26 cellular contexts compared by ENCODE assay signal in genomic region chr15:63136742-63137141, GRCh38. TPM values are rescaled to one million over a fixed set of nuclear protein-coding genes. Genes with fewer than 3 reads are reported as not detected.
DNase-seq lines count a peak whose midpoint lies in the region; ATAC-seq, FAIRE-seq and TF ChIP-seq lines count a peak whose summit lies in the region.
"Had no signal": no experiment of that assay in that cellular context is flagged by ENCODE, and none has a peak within 500 bp of the region (broad histone marks: within the 10 kb centered on the region; RNA-seq: fewer than 3 reads in every experiment).

No MANE protein-coding gene starts in this region.

- no peak for DNase-seq in CD4-positive, CD25-positive, alpha-beta regulatory T cell
- DNase-seq in SJSA1 (ENCODE audit: low read depth in 1 of 2, low spot score in 2 of 2) (no peak), endothelial cell of umbilical vein (ENCODE audit: low read depth, low spot score) (peak; percentile 30), osteoblast (ENCODE audit: insufficient read length, low spot score, missing footprints) (peak; percentile 41), foreskin melanocyte (no peak), posterior vena cava (ENCODE audit: low spot score) (no peak), neuronal stem cell (ENCODE audit: low spot score) (no peak)
- no peak for DNase-seq in activated effector memory CD4-positive, alpha-beta T cell treated with Interleukin-2 at 50 U/mL for 16 hours
- DNase-seq: activated CD8-positive, alpha-beta memory T cell treated with anti-CD3 and anti-CD28 coated beads, Interleukin-2, amount 50 U/mL, for 4 hours; activated effector memory CD4-positive, alpha-beta T cell treated with anti-CD3 and anti-CD28 coated beads, Interleukin-2, amount 50 U/mL, for 16 hours; C1 segment of cervical spinal cord; caudate nucleus; MG63; naive thymus-derived CD4-positive, alpha-beta T cell; NCI-H1436; NCI-H2107; NCI-H524; stimulated activated naive CD8-positive, alpha-beta T cell treated with anti-CD3 and anti-CD28 coated beads, Interleukin-15, amount 100 ng/mL, for 72 hours; transverse colon had no signal

- H3K27ac ChIP-seq in CD4-positive, CD25-positive, alpha-beta regulatory T cell (ENCODE audit: insufficient read depth, low read length, poor library complexity, severe bottlenecking), result peak overlapping the region; percentile 38
- H3K27ac ChIP-seq in SJSA1, result peak overlapping the region; percentile 64
- peak overlapping the region; percentile 96 for H3K27ac ChIP-seq in endothelial cell of umbilical vein (ENCODE audit: insufficient read depth, low read depth, low read length)
- H3K27ac ChIP-seq in osteoblast (ENCODE audit: low read depth, low read length), result peak overlapping the region; percentile 94
- H3K27ac ChIP-seq in neuronal stem cell (replicated peaks; ENCODE audit: low read length), result no peak overlapping the region
- H3K27ac ChIP-seq: right atrium auricular region, SK-N-MC had no signal

- no peak overlapping the region for H3K4me3 Mint-ChIP-seq in CD4-positive, CD25-positive, alpha-beta regulatory T cell
- H3K4me3 Mint-ChIP-seq: IgD-negative memory B cell; memory B cell; naive thymus-derived CD4-positive, alpha-beta T cell; stimulated activated naive CD8-positive, alpha-beta T cell treated with anti-CD3 and anti-CD28 coated beads, Interleukin-15, amount 100 ng/mL, for 72 hours had no signal

- no peak for FAIRE-seq in endothelial cell of umbilical vein (lab: Jason Lieb, UNC)
- FAIRE-seq: D721Med, frontal cortex, RCC 7860 had no signal

- H3K9me3 Mint-ChIP-seq in CD4-positive, CD25-positive, alpha-beta regulatory T cell, result no peaks in the 10 kb centered on the region
- H3K9me3 Mint-ChIP-seq: IgD-negative memory B cell; memory B cell; naive thymus-derived CD4-positive, alpha-beta T cell; stimulated activated naive CD8-positive, alpha-beta T cell treated with anti-CD3 and anti-CD28 coated beads, Interleukin-15, amount 100 ng/mL, for 72 hours had no signal

- TF ChIP-seq POLR2A in endothelial cell of umbilical vein (IDR thresholded peaks at IDR 0.05; ENCODE audit: low read depth, low read length), result no peak

- H4K20me1 ChIP-seq in endothelial cell of umbilical vein (replicated peaks; ENCODE audit: control insufficient read depth, extremely low read depth, insufficient read depth, low read length) (no peaks in the 10 kb centered on the region), osteoblast (ENCODE audit: insufficient read depth, low read length) (no peaks in the 10 kb centered on the region)

- TF ChIP-seq CTCF in endothelial cell of umbilical vein (IDR thresholded peaks at IDR 0.05; ENCODE audit: extremely low read depth in 1 of 2, insufficient read depth in 1 of 2, low read depth in 1 of 2, low read length in 2 of 2) (no peak), osteoblast (IDR thresholded peaks at IDR 0.05; ENCODE audit: extremely low read depth, low read depth, low read length) (no peak)

- no peak for ATAC-seq in CD4-positive, CD25-positive, alpha-beta regulatory T cell (ENCODE audit: low read depth in 2 of 2)
- ATAC-seq: stimulated activated naive CD8-positive, alpha-beta T cell treated with anti-CD3 and anti-CD28 coated beads, Interleukin-15, amount 100 ng/mL, for 72 hours had no signal

- CTCF ChIA-PET in endothelial cell of umbilical vein (lab: Charles Lee), result interaction anchor here (1.4 to 2.2 kb wide), 4 partner anchors 10 to 266 kb away, joined by 4 to 9 read pairs (median 7); no protein-coding TSS in a partner anchor

- H3K4me1 ChIP-seq in CD4-positive, CD25-positive, alpha-beta regulatory T cell (ENCODE audit: control insufficient read depth, insufficient read depth, low read length, poor library complexity, severe bottlenecking), result no peaks in the 10 kb centered on the region
- peaks cover 41% of the 10 kb centered on the region for H3K4me1 ChIP-seq in SJSA1 (replicated peaks)
- peaks cover 36% of the 10 kb centered on the region for H3K4me1 ChIP-seq in endothelial cell of umbilical vein (ENCODE audit: control insufficient read depth, extremely low read depth, insufficient read depth, low read length)
- H3K4me1 ChIP-seq in osteoblast (ENCODE audit: insufficient read depth, low read length), result peaks cover 44% of the 10 kb centered on the region
- H3K4me1 ChIP-seq in neuronal stem cell (ENCODE audit: control insufficient read depth in 2 of 2, insufficient read depth in 1 of 2, low read depth in 1 of 2, low read length in 2 of 2), result peaks cover 0 to 1% of the 10 kb centered on the region in 2 donors

- H3K9ac ChIP-seq in endothelial cell of umbilical vein (replicated peaks; ENCODE audit: extremely low read depth, insufficient read depth, low read length) (peak overlapping the region; percentile 10), neuronal stem cell (ENCODE audit: low read depth, low read length, poor library complexity) (no peak overlapping the region)

- no peaks in the 10 kb centered on the region for H3K36me3 ChIP-seq in CD4-positive, CD25-positive, alpha-beta regulatory T cell (ENCODE audit: control insufficient read depth, insufficient read depth, low read length)
- H3K36me3 ChIP-seq in SJSA1 (peaks cover 40% of the 10 kb centered on the region), endothelial cell of umbilical vein (ENCODE audit: control insufficient read depth in 2 of 2, extremely low read depth in 1 of 2, insufficient read depth in 2 of 2, low read length in 2 of 2) (no peaks in the 10 kb centered on the region), osteoblast (ENCODE audit: insufficient read depth, low read length) (peaks cover 39% of the 10 kb centered on the region), neuronal stem cell (replicated peaks in 1 of 2; ENCODE audit: control insufficient read depth in 2 of 2, insufficient read depth in 2 of 2, low read length in 2 of 2) (peaks cover 0 to 8% of the 10 kb centered on the region in 2 donors)

- H2BK120ac ChIP-seq in neuronal stem cell (ENCODE audit: low read depth, low read length), result no peak overlapping the region

- BruUV-seq in endothelial cell of umbilical vein (replicated peaks; lab: Mats Ljungman, UMichigan), result no TSS peak

- H2BK15ac ChIP-seq in neuronal stem cell (ENCODE audit: low read length), result no peak overlapping the region

- H4K91ac ChIP-seq in neuronal stem cell (ENCODE audit: low read depth, low read length, poor library complexity), result no peak overlapping the region

- no peak overlapping the region for H3K4ac ChIP-seq in neuronal stem cell (ENCODE audit: low read length)

- no peaks in the 10 kb centered on the region for H3K79me1 ChIP-seq in neuronal stem cell (ENCODE audit: low read depth, low read length)

- H3K79me2 ChIP-seq in endothelial cell of umbilical vein (ENCODE audit: control insufficient read depth, insufficient read depth, low read length), result no peaks in the 10 kb centered on the region
- peaks cover 35% of the 10 kb centered on the region for H3K79me2 ChIP-seq in osteoblast (ENCODE audit: insufficient read depth, low read length)

- no peak overlapping the region for H2AFZ ChIP-seq in endothelial cell of umbilical vein (ENCODE audit: low read depth, low read length)
- H2AFZ ChIP-seq in osteoblast (ENCODE audit: low read length), result no peak overlapping the region
- H2AFZ ChIP-seq in neuronal stem cell (ENCODE audit: low read length), result no peak overlapping the region

- dilution Hi-C loops in endothelial cell of umbilical vein (cut with MboI; ENCODE audit: extremely low pct_ligation_motif_present, low sequenced_read_pairs), result no loop called here

- no peak overlapping the region for H3K4me2 ChIP-seq in endothelial cell of umbilical vein (ENCODE audit: insufficient read depth, low read length)
- no peak overlapping the region for H3K4me2 ChIP-seq in osteoblast (ENCODE audit: insufficient read depth, low read length)
- H3K4me2 ChIP-seq in neuronal stem cell (ENCODE audit: insufficient read depth, low read length, poor library complexity, severe bottlenecking), result no peak overlapping the region

- H3K4me3 ChIP-seq in CD4-positive, CD25-positive, alpha-beta regulatory T cell (ENCODE audit: low read depth, low read length), result no peak overlapping the region
- H3K4me3 ChIP-seq in SJSA1, result no peak overlapping the region
- no peak overlapping the region for H3K4me3 ChIP-seq in endothelial cell of umbilical vein (replicated peaks in 1 of 3; ENCODE audit: insufficient read depth in 1 of 3, low read depth in 1 of 3, low read length in 3 of 3)
- H3K4me3 ChIP-seq in osteoblast (ENCODE audit: insufficient read depth, low read length), result no peak overlapping the region
- no peak overlapping the region for H3K4me3 ChIP-seq in neuronal stem cell (ENCODE audit: low read length in 2 of 2)
- H3K4me3 ChIP-seq: MG63, right atrium auricular region, SK-N-MC, transverse colon had no signal

- no peaks in the 10 kb centered on the region for H3K27me3 ChIP-seq in CD4-positive, CD25-positive, alpha-beta regulatory T cell (ENCODE audit: control insufficient read depth, insufficient read depth, low read length)
- no peaks in the 10 kb centered on the region for H3K27me3 ChIP-seq in SJSA1 (replicated peaks)
- no peaks in the 10 kb centered on the region for H3K27me3 ChIP-seq in endothelial cell of umbilical vein (ENCODE audit: control insufficient read depth in 2 of 2, insufficient read depth in 2 of 2, low read length in 2 of 2)
- no peaks in the 10 kb centered on the region for H3K27me3 ChIP-seq in osteoblast (ENCODE audit: insufficient read depth, low read length)
- H3K27me3 ChIP-seq in neuronal stem cell (ENCODE audit: control insufficient read depth in 3 of 3, insufficient read depth in 3 of 3, low read depth in 1 of 3, low read length in 3 of 3), result no peaks in the 10 kb centered on the region
- H3K27me3 ChIP-seq: MG63, right atrium auricular region, transverse colon had no signal

- no peaks in the 10 kb centered on the region for H3K27me3 Mint-ChIP-seq in CD4-positive, CD25-positive, alpha-beta regulatory T cell
- H3K27me3 Mint-ChIP-seq: IgD-negative memory B cell; memory B cell; naive thymus-derived CD4-positive, alpha-beta T cell; stimulated activated naive CD8-positive, alpha-beta T cell treated with anti-CD3 and anti-CD28 coated beads, Interleukin-15, amount 100 ng/mL, for 72 hours had no signal

- H3K14ac ChIP-seq in neuronal stem cell (ENCODE audit: low read length), result no peak overlapping the region

- no peaks in the 10 kb centered on the region for H3K9me3 ChIP-seq in CD4-positive, CD25-positive, alpha-beta regulatory T cell (ENCODE audit: control insufficient read depth in 2 of 2, low read length in 2 of 2)
- H3K9me3 ChIP-seq in SJSA1 (replicated peaks) (no peaks in the 10 kb centered on the region), endothelial cell of umbilical vein (replicated peaks; ENCODE audit: control insufficient read depth, insufficient read depth, low read length) (no peaks in the 10 kb centered on the region), osteoblast (ENCODE audit: low read depth, low read length) (no peaks in the 10 kb centered on the region), neuronal stem cell (replicated peaks in 1 of 2; ENCODE audit: control insufficient read depth in 2 of 2, insufficient read depth in 1 of 2, low read depth in 1 of 2, low read length in 2 of 2) (no peaks in the 10 kb centered on the region)
- H3K9me3 ChIP-seq: MG63, right atrium auricular region, transverse colon had no signal

- intact Hi-C loops in endothelial cell of umbilical vein (cut with micrococcal nuclease), result loop anchor here (1.0 kb wide), 2 partner anchors 20 to 93 kb away; no protein-coding TSS in a partner anchor
- intact Hi-C loops in posterior vena cava (cut with DNase I), result no loop called here

- H4K8ac ChIP-seq in neuronal stem cell (ENCODE audit: low read depth, low read length), result no peak overlapping the region

- WGBS in neuronal stem cell (ENCODE audit: extremely low coverage in 2 of 2, insufficient read length in 2 of 2, insufficient replicate concordance in 1 of 2), 2 donors, result no CpG with 5 or more reads among the region's 2 CpGs

- no peak overlapping the region for H2BK5ac ChIP-seq in neuronal stem cell (ENCODE audit: low read length)

- no peak overlapping the region for H3K18ac ChIP-seq in neuronal stem cell (ENCODE audit: low read length)

- peaks cover 8 to 23% (median 17%) of the 10 kb centered on the region in 4 donors for H3K4me1 Mint-ChIP-seq in CD4-positive, CD25-positive, alpha-beta regulatory T cell
- H3K4me1 Mint-ChIP-seq: memory B cell had no signal

- no peak overlapping the region for H2AK5ac ChIP-seq in neuronal stem cell (ENCODE audit: low read depth, low read length)

- no peak overlapping the region for H3K23ac ChIP-seq in neuronal stem cell (ENCODE audit: low read depth, low read length, poor library complexity)

- POLR2A ChIA-PET in endothelial cell of umbilical vein (lab: Charles Lee), result no interaction called here

- H3K36me3 Mint-ChIP-seq in CD4-positive, CD25-positive, alpha-beta regulatory T cell, result peaks cover 13% of the 10 kb centered on the region

- no peak overlapping the region for H2BK12ac ChIP-seq in neuronal stem cell (ENCODE audit: low read length)

- H3K9me1 ChIP-seq in endothelial cell of umbilical vein (replicated peaks; ENCODE audit: control insufficient read depth, extremely low read depth, insufficient read depth, low read length), result no peaks in the 10 kb centered on the region

- H3K27ac Mint-ChIP-seq in CD4-positive, CD25-positive, alpha-beta regulatory T cell, result no peak overlapping the region
- H3K27ac Mint-ChIP-seq: stimulated activated naive CD8-positive, alpha-beta T cell treated with anti-CD3 and anti-CD28 coated beads, Interleukin-15, amount 100 ng/mL, for 72 hours had no signal

RNA-seq across cellular contexts. Expression of gene LACTB, which starts 15.1 kb away (rescaled TPM):
- 8.5 TPM for total RNA-seq in CD4-positive, CD25-positive, alpha-beta regulatory T cell
- 10 to 100 TPM in 2 of 4 donors, 1 to 10 TPM in 2; 7.5 to 11.8 (median 9.8) TPM for polyA plus RNA-seq in CD4-positive, CD25-positive, alpha-beta regulatory T cell
- total RNA-seq in SJSA1 (2014; rRNA removed; shearing (Covaris generic)), result 71.8 and 100 TPM in 2 replicates
- total RNA-seq in endothelial cell of umbilical vein, result 26.0 and 26.1 TPM in 2 replicates
- polyA plus RNA-seq in endothelial cell of umbilical vein, result 10.1 and 14.0 TPM in 2 replicates
- 12.8 and 13.0 TPM in 2 replicates for polyA plus RNA-seq in endothelial cell of umbilical vein (2011; cell fraction: cytosol; rRNA removed)
- polyA plus RNA-seq in endothelial cell of umbilical vein (2011; cell fraction: nucleus; rRNA removed), result 13.6 and 19.4 TPM in 2 replicates
- 38.0 and 40.9 TPM in 2 replicates for polyA plus RNA-seq in endothelial cell of umbilical vein (2012)
- 6.4 and 8.7 TPM in 2 replicates for polyA minus RNA-seq in endothelial cell of umbilical vein
- polyA minus RNA-seq in endothelial cell of umbilical vein (2011; cell fraction: cytosol; rRNA and poly(A)+ RNA removed), result 3.8 TPM
- 14.9 and 18.1 TPM in 2 replicates for polyA minus RNA-seq in endothelial cell of umbilical vein (2011; cell fraction: nucleus; rRNA and poly(A)+ RNA removed)
- total RNA-seq in osteoblast, result 51.6 and 52.8 TPM in 2 replicates
- total RNA-seq in posterior vena cava, result 10 to 100 TPM; 14.3 to 21.2 TPM
- 8.2 TPM for polyA plus RNA-seq in neuronal stem cell (2013, experiment 1 of 2)
- polyA plus RNA-seq in neuronal stem cell (2013, experiment 2 of 2), result 7.0 TPM

RNA-seq across cellular contexts. Expression of gene RPS27L, which starts 20.5 kb away (rescaled TPM):
- total RNA-seq in CD4-positive, CD25-positive, alpha-beta regulatory T cell, result 94.0 TPM
- 100 to 1,000 TPM; 264 to 422 (median 337) TPM for polyA plus RNA-seq in CD4-positive, CD25-positive, alpha-beta regulatory T cell
- 122 and 148 TPM in 2 replicates for total RNA-seq in SJSA1 (2014; rRNA removed; shearing (Covaris generic))
- 338 and 345 TPM in 2 replicates for total RNA-seq in endothelial cell of umbilical vein
- 163 and 170 TPM in 2 replicates for polyA plus RNA-seq in endothelial cell of umbilical vein
- polyA plus RNA-seq in endothelial cell of umbilical vein (2011; cell fraction: cytosol; rRNA removed), result 317 and 375 TPM in 2 replicates
- polyA plus RNA-seq in endothelial cell of umbilical vein (2011; cell fraction: nucleus; rRNA removed), result 139 and 168 TPM in 2 replicates
- polyA plus RNA-seq in endothelial cell of umbilical vein (2012), result 568 and 822 TPM in 2 replicates
- polyA minus RNA-seq in endothelial cell of umbilical vein, result 43.9 and 45.6 TPM in 2 replicates
- 27.0 TPM for polyA minus RNA-seq in endothelial cell of umbilical vein (2011; cell fraction: cytosol; rRNA and poly(A)+ RNA removed)
- 50.2 and 65.0 TPM in 2 replicates for polyA minus RNA-seq in endothelial cell of umbilical vein (2011; cell fraction: nucleus; rRNA and poly(A)+ RNA removed)
- 263 and 281 TPM in 2 replicates for total RNA-seq in osteoblast
- 100 to 1,000 TPM; 160 to 259 TPM for total RNA-seq in posterior vena cava
- 199 TPM for polyA plus RNA-seq in neuronal stem cell (2013, experiment 1 of 2)
- polyA plus RNA-seq in neuronal stem cell (2013, experiment 2 of 2), result 200 TPM

RNA-seq across cellular contexts. Expression of gene RAB8B, which starts 52.7 kb away (rescaled TPM):
- 114 TPM for total RNA-seq in CD4-positive, CD25-positive, alpha-beta regulatory T cell
- 10 to 100 TPM; 67.4 to 82.4 (median 74.4) TPM for polyA plus RNA-seq in CD4-positive, CD25-positive, alpha-beta regulatory T cell
- total RNA-seq in SJSA1 (2014; rRNA removed; shearing (Covaris generic)), result 66.8 and 75.1 TPM in 2 replicates
- total RNA-seq in endothelial cell of umbilical vein (50.3 and 52.5 TPM in 2 replicates), osteoblast (55.7 and 57.5 TPM in 2 replicates), posterior vena cava (10 to 100 TPM; 46.8 to 51.8 TPM)
- 7.5 and 10.4 TPM in 2 replicates for polyA plus RNA-seq in endothelial cell of umbilical vein
- polyA plus RNA-seq in endothelial cell of umbilical vein (2011; cell fraction: cytosol; rRNA removed), result 16.2 and 17.8 TPM in 2 replicates
- polyA plus RNA-seq in endothelial cell of umbilical vein (2011; cell fraction: nucleus; rRNA removed), result 16.0 and 23.7 TPM in 2 replicates
- 38.0 and 52.8 TPM in 2 replicates for polyA plus RNA-seq in endothelial cell of umbilical vein (2012)
- 31.1 and 38.5 TPM in 2 replicates for polyA minus RNA-seq in endothelial cell of umbilical vein
- 30.1 TPM for polyA minus RNA-seq in endothelial cell of umbilical vein (2011; cell fraction: cytosol; rRNA and poly(A)+ RNA removed)
- polyA minus RNA-seq in endothelial cell of umbilical vein (2011; cell fraction: nucleus; rRNA and poly(A)+ RNA removed), result 11.3 and 19.3 TPM in 2 replicates
- 94.7 TPM for polyA plus RNA-seq in neuronal stem cell (2013, experiment 1 of 2)
- 90.1 TPM for polyA plus RNA-seq in neuronal stem cell (2013, experiment 2 of 2)

Comparison
In these comparisons a context has a peak if more than half of its experiments do, and no peak if none do; other contexts are left out.
1. DNase-seq: peak in endothelial cell of umbilical vein (single experiment) and osteoblast (single experiment); none in CD4-positive, CD25-positive, alpha-beta regulatory T cell (0 of 3), SJSA1 (0 of 2), activated effector memory CD4-positive, alpha-beta T cell treated with Interleukin-2 at 50 U/mL for 16 hours (single experiment), foreskin melanocyte (single experiment), posterior vena cava (single experiment) and neuronal stem cell (single experiment).